ENCODE assay signal across 12 cellular contexts in genomic region chr3:149468504-149469212, GRCh38. TPM values are rescaled to one million over a fixed set of nuclear protein-coding genes. Genes with fewer than 3 reads are reported as not detected.
DNase-seq lines count a peak whose midpoint lies in the region; ATAC-seq lines count a peak whose summit lies in the region.
"Had no signal": no experiment of that assay in that cellular context is flagged by ENCODE, and none has a peak within 500 bp of the region (broad histone marks: within the 10 kb centered on the region; RNA-seq: fewer than 3 reads in every experiment).

No MANE protein-coding gene starts in this region.

- DNase-seq in HCEC 1CT (peak; percentile 62), mucosa of gallbladder (ENCODE audit: low spot score) (peak; percentile 91), kidney glomerular epithelial cell (lab: John Stamatoyannopoulos, UW) (no peak), NCI-H187 treated with DMSO at 0.1 percent for 48 hours (lab: John Stamatoyannopoulos, UW) (no peak)
- DNase-seq in activated CD8-positive, alpha-beta memory T cell treated with anti-CD3 and anti-CD28 coated beads, Interleukin-2, amount 10 ng/mL, durations not matched to agents 7 days and 5 days = no peak
- DNase-seq in stimulated activated naive CD8-positive, alpha-beta T cell treated with anti-CD3 and anti-CD28 coated beads, Interleukin-15, amount 100 ng/mL, for 72 hours = no peak
- DNase-seq: activated naive CD4-positive, alpha-beta T cell treated with Interleukin-2 at 50 U/mL for 16 hours; mammary epithelial cell; NCI-H446 treated with DMSO at 0.1 percent for 48 hours; testis had no signal

- H3K9me3 Mint-ChIP-seq in activated CD8-positive, alpha-beta memory T cell treated with anti-CD3 and anti-CD28 coated beads, Interleukin-2, amount 10 ng/mL, durations not matched to agents 7 days and 5 days (ENCODE audit: low read depth) = no peaks in the 10 kb centered on the region
- H3K9me3 Mint-ChIP-seq in stimulated activated naive CD8-positive, alpha-beta T cell treated with anti-CD3 and anti-CD28 coated beads, Interleukin-15, amount 100 ng/mL, for 72 hours = no peaks in the 10 kb centered on the region

- H3K4me1 Mint-ChIP-seq in activated CD8-positive, alpha-beta memory T cell treated with anti-CD3 and anti-CD28 coated beads, Interleukin-2, amount 10 ng/mL, durations not matched to agents 7 days and 5 days = peaks cover 9% of the 10 kb centered on the region
- H3K4me1 Mint-ChIP-seq in stimulated activated naive CD8-positive, alpha-beta T cell treated with anti-CD3 and anti-CD28 coated beads, Interleukin-15, amount 100 ng/mL, for 72 hours = no peaks in the 10 kb centered on the region

- H3K27ac Mint-ChIP-seq in activated CD8-positive, alpha-beta memory T cell treated with anti-CD3 and anti-CD28 coated beads, Interleukin-2, amount 10 ng/mL, durations not matched to agents 7 days and 5 days = no peak overlapping the region
- H3K27ac Mint-ChIP-seq in stimulated activated naive CD8-positive, alpha-beta T cell treated with anti-CD3 and anti-CD28 coated beads, Interleukin-15, amount 100 ng/mL, for 72 hours = peak overlapping the region in 1 of 2 donors; percentile 36

- peaks cover 24% of the 10 kb centered on the region for H3K27me3 Mint-ChIP-seq in activated CD8-positive, alpha-beta memory T cell treated with anti-CD3 and anti-CD28 coated beads, Interleukin-2, amount 10 ng/mL, durations not matched to agents 7 days and 5 days
- peaks cover 10% of the 10 kb centered on the region for H3K27me3 Mint-ChIP-seq in stimulated activated naive CD8-positive, alpha-beta T cell treated with anti-CD3 and anti-CD28 coated beads, Interleukin-15, amount 100 ng/mL, for 72 hours

- CTCF ChIA-PET in activated CD8-positive, alpha-beta memory T cell treated with anti-CD3 and anti-CD28 coated beads, Interleukin-2, amount 10 ng/mL, durations not matched to agents 7 days and 5 days (lab: Charles Lee) = interaction anchor here (0.8 kb wide), 1 partner anchor 116 kb away, joined by 3 read pairs; no protein-coding TSS in a partner anchor

- peak; percentile 87 for ATAC-seq in GM19023 (IDR thresholded peaks at IDR 0.05; ENCODE audit: unreplicated experiment)
- peak; percentile 84 for ATAC-seq in HG03469 (IDR thresholded peaks at IDR 0.05; ENCODE audit: unreplicated experiment)
- no peak for ATAC-seq in activated CD8-positive, alpha-beta memory T cell treated with anti-CD3 and anti-CD28 coated beads, Interleukin-2, amount 10 ng/mL, durations not matched to agents 7 days and 5 days
- no peak for ATAC-seq in stimulated activated naive CD8-positive, alpha-beta T cell treated with anti-CD3 and anti-CD28 coated beads, Interleukin-15, amount 100 ng/mL, for 72 hours

- H3K36me3 Mint-ChIP-seq in activated CD8-positive, alpha-beta memory T cell treated with anti-CD3 and anti-CD28 coated beads, Interleukin-2, amount 10 ng/mL, durations not matched to agents 7 days and 5 days = no peaks in the 10 kb centered on the region

- no peak overlapping the region for H3K4me3 Mint-ChIP-seq in activated CD8-positive, alpha-beta memory T cell treated with anti-CD3 and anti-CD28 coated beads, Interleukin-2, amount 10 ng/mL, durations not matched to agents 7 days and 5 days
- no peak overlapping the region for H3K4me3 Mint-ChIP-seq in stimulated activated naive CD8-positive, alpha-beta T cell treated with anti-CD3 and anti-CD28 coated beads, Interleukin-15, amount 100 ng/mL, for 72 hours

RNA-seq across cellular contexts. Expression of gene TM4SF4, which starts 5.8 kb away (rescaled TPM):
- 6,086 TPM for total RNA-seq in mucosa of gallbladder
- total RNA-seq in activated CD8-positive, alpha-beta memory T cell treated with anti-CD3 and anti-CD28 coated beads, Interleukin-2, amount 10 ng/mL, durations not matched to agents 7 days and 5 days = not detected
- total RNA-seq: mammary epithelial cell had no signal

Comparison
In these comparisons a context has a peak if more than half of its experiments do, and no peak if none do; other contexts are left out.
1. ATAC-seq: peak in GM19023 (single experiment) and HG03469 (single experiment); none in activated CD8-positive, alpha-beta memory T cell treated with anti-CD3 and anti-CD28 coated beads, Interleukin-2, amount 10 ng/mL, durations not matched to agents 7 days and 5 days (single experiment) and stimulated activated naive CD8-positive, alpha-beta T cell treated with anti-CD3 and anti-CD28 coated beads, Interleukin-15, amount 100 ng/mL, for 72 hours (single experiment).
2. DNase-seq: peak in HCEC 1CT (single experiment) and mucosa of gallbladder (single experiment); none in kidney glomerular epithelial cell (single experiment), NCI-H187 treated with DMSO at 0.1 percent for 48 hours (single experiment), activated CD8-positive, alpha-beta memory T cell treated with anti-CD3 and anti-CD28 coated beads, Interleukin-2, amount 10 ng/mL, durations not matched to agents 7 days and 5 days (single experiment) and stimulated activated naive CD8-positive, alpha-beta T cell treated with anti-CD3 and anti-CD28 coated beads, Interleukin-15, amount 100 ng/mL, for 72 hours (0 of 2).
3. RNA of gene TM4SF4, which starts 5.8 kb away (total RNA-seq): 6,086 TPM in mucosa of gallbladder (single experiment); not detected in activated CD8-positive, alpha-beta memory T cell treated with anti-CD3 and anti-CD28 coated beads, Interleukin-2, amount 10 ng/mL, durations not matched to agents 7 days and 5 days; every median in the first group is over 1,000 times any median in the second.